Comparison of ENCODE assay signal across 8 cellular contexts in the genomic region with DNA sequence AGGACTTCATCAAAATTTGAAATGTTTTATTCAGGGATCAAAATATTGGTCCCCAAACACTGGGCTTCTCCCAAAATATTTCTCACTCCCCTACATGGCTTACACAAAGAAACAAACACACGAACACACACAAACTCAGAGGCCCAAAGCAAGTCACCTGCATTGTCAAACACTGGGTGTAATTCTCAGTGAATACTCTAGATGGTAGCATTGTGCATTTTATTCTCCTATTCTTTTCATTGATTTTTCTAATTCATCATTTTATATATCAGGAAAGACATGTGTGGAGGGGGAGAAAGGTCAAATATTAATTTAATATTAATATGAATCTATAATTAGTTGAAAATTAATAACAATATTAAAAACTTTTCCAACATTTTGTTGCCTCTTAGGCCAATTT.
DNase-seq lines count a peak whose midpoint lies in the region; ATAC-seq, FAIRE-seq and TF ChIP-seq lines count a peak whose summit lies in the region.

No MANE protein-coding gene starts in this region.

- H3K9ac ChIP-seq in MM.1S (ENCODE audit: low read length): no peak overlapping the region
- H3K9ac ChIP-seq in neural cell (ENCODE audit: low read length): no peak overlapping the region

- H4K20me1 ChIP-seq in MM.1S (ENCODE audit: insufficient read depth, low read length) (no peaks in the 10 kb centered on the region), neural cell (ENCODE audit: insufficient read depth) (no peaks in the 10 kb centered on the region)

- no peaks in the 10 kb centered on the region for H3K4me1 ChIP-seq in MM.1S (ENCODE audit: low read length)

- H3K36me3 Mint-ChIP-seq in T-helper 2 cell treated with Interferon-gamma antibody and Interleukin-4, amounts not matched to agents 5 μg/mL and 100 μg/mL, for 36 hours (ENCODE audit: low read depth): no peaks in the 10 kb centered on the region

- no peak overlapping the region for H3K4me2 ChIP-seq in MM.1S (ENCODE audit: low read depth, low read length)
- H3K4me2 ChIP-seq in neural cell (ENCODE audit: low read length): no peak overlapping the region

- DNase-seq in NCI-H82 (lab: John Stamatoyannopoulos, UW) (peak; percentile 20), NCI-H82 treated with DMSO at 0.1 percent for 48 hours (lab: John Stamatoyannopoulos, UW; ENCODE audit: unreplicated experiment) (no peak), MM.1S (no peak)
- DNase-seq in activated CD4-positive, alpha-beta T cell treated with anti-CD3 and anti-CD28 coated beads for 1 hour: no peak
- no peak for DNase-seq in T-helper 2 cell treated with Interferon-gamma antibody and Interleukin-4, amounts not matched to agents 5 μg/mL and 100 μg/mL, for 36 hours (ENCODE audit: low spot score)

- no peak overlapping the region for H3K27ac Mint-ChIP-seq in T-helper 2 cell treated with Interferon-gamma antibody and Interleukin-4, amounts not matched to agents 5 μg/mL and 100 μg/mL, for 36 hours

- H3K27ac ChIP-seq in MM.1S (ENCODE audit: low read length) (no peak overlapping the region), neural cell (ENCODE audit: low read length) (no peak overlapping the region)

- H3K4me3 ChIP-seq in MM.1S (ENCODE audit: low read length) (no peak overlapping the region), neural cell (ENCODE audit: low read length) (no peak overlapping the region)

- H2AFZ ChIP-seq in MM.1S (ENCODE audit: low read length): no peak overlapping the region
- no peak overlapping the region for H2AFZ ChIP-seq in neural cell (ENCODE audit: low read depth, low read length)

- no peaks in the 10 kb centered on the region for H3F3A ChIP-seq in MM.1S (ENCODE audit: insufficient read depth, low read length)
- H3F3A ChIP-seq in neural cell (ENCODE audit: insufficient read depth, low read length, poor library complexity, severe bottlenecking): no peaks in the 10 kb centered on the region

- H3K27me3 Mint-ChIP-seq in T-helper 2 cell treated with Interferon-gamma antibody and Interleukin-4, amounts not matched to agents 5 μg/mL and 100 μg/mL, for 36 hours (ENCODE audit: low read depth): no peaks in the 10 kb centered on the region

- H3K9me2 ChIP-seq in MM.1S (replicated peaks; ENCODE audit: insufficient read depth, low read length) (no peaks in the 10 kb centered on the region), neural cell (ENCODE audit: insufficient read depth, low read length) (no peaks in the 10 kb centered on the region)

- no peaks in the 10 kb centered on the region for H3K79me2 ChIP-seq in MM.1S (ENCODE audit: low read length)
- no peaks in the 10 kb centered on the region for H3K79me2 ChIP-seq in neural cell (replicated peaks; ENCODE audit: insufficient read depth, low read length)

- H3K9me3 Mint-ChIP-seq in T-helper 2 cell treated with Interferon-gamma antibody and Interleukin-4, amounts not matched to agents 5 μg/mL and 100 μg/mL, for 36 hours: no peaks in the 10 kb centered on the region

- no peak for TF ChIP-seq EP300 in neural cell (conservative IDR thresholded peaks at IDR 0.05; ENCODE audit: poor library complexity, severe bottlenecking)

- H3K36me3 ChIP-seq in MM.1S (replicated peaks; ENCODE audit: insufficient read depth, low read length): no peaks in the 10 kb centered on the region
- no peaks in the 10 kb centered on the region for H3K36me3 ChIP-seq in neural cell (ENCODE audit: insufficient read depth, low read length)

- FAIRE-seq in colon (lab: Jason Lieb, UNC): peak; percentile 94

- H3K27me3 ChIP-seq in MM.1S (replicated peaks; ENCODE audit: insufficient read depth, low read length): no peaks in the 10 kb centered on the region
- no peaks in the 10 kb centered on the region for H3K27me3 ChIP-seq in neural cell (ENCODE audit: insufficient read depth, low read depth, low read length)

- no peaks in the 10 kb centered on the region for H3K9me3 ChIP-seq in MM.1S (replicated peaks; ENCODE audit: insufficient read depth, low read length)
- no peaks in the 10 kb centered on the region for H3K9me3 ChIP-seq in neural cell (ENCODE audit: low read length)

- H3K4me3 Mint-ChIP-seq in T-helper 2 cell treated with Interferon-gamma antibody and Interleukin-4, amounts not matched to agents 5 μg/mL and 100 μg/mL, for 36 hours: no peak overlapping the region

- peak; percentile 49 for TF ChIP-seq CTCF in MM.1S (IDR thresholded peaks at IDR 0.05; ENCODE audit: low read length)
- peak; percentile 52 for TF ChIP-seq CTCF in neural cell (IDR thresholded peaks at IDR 0.05; ENCODE audit: poor library complexity, severe bottlenecking)

- TF ChIP-seq RAD21 in neural cell (conservative IDR thresholded peaks at IDR 0.05): peak; percentile 45

- H3K4me1 Mint-ChIP-seq in T-helper 2 cell treated with Interferon-gamma antibody and Interleukin-4, amounts not matched to agents 5 μg/mL and 100 μg/mL, for 36 hours (ENCODE audit: low read depth): no peaks in the 10 kb centered on the region

- no peak for ATAC-seq in GM19452 (IDR thresholded peaks at IDR 0.05; ENCODE audit: unreplicated experiment)

TF ChIP-seq in neural cell, 6 proteins besides CTCF, POLR2A, EP300 and RAD21:
- TF ChIP-seq MXI1 (conservative IDR thresholded peaks at IDR 0.05; ENCODE audit: poor library complexity, severe bottlenecking) (no peak), TAF1 (IDR thresholded peaks at IDR 0.05; ENCODE audit: low read depth) (no peak), SMC3 (conservative IDR thresholded peaks at IDR 0.05; ENCODE audit: poor library complexity) (peak; percentile 45)
